1 cellular context compared by ENCODE assay signal in the genomic region with DNA sequence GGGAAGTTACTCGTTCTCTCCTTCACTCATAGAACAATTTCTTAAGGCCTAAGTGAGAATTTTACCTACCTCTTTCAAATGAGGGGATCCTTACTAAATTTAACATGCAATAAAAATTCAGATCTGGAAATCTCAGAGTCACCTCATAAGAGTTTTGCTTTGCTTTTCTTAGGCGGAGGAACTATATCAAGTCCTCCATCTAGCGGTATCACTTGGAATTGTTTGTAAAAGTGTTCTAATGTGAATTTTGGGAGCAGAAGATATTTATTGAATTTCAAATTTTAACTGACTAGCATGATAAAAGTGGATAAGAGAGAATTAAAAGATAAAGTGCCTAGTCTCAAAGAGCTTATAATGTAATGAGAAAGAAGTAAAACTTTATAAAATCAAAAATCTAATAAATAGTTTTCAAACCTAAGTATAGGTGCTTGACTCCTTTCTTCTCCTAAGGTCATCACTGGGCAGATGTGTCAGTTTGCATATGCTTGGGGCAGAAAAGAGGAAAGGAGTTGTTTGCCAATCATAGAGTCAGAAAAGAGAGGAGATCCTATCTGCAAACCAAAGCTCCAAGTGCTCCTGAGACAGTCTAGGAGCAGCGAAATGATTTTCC.
TF ChIP-seq lines count a peak whose summit lies in the region.

No MANE protein-coding gene starts in this region.

TF ChIP-seq in K562, 482 proteins besides CTCF, POLR2A, EP300 and RAD21 (continued from another document):
- TF ChIP-seq, protein P1, sequence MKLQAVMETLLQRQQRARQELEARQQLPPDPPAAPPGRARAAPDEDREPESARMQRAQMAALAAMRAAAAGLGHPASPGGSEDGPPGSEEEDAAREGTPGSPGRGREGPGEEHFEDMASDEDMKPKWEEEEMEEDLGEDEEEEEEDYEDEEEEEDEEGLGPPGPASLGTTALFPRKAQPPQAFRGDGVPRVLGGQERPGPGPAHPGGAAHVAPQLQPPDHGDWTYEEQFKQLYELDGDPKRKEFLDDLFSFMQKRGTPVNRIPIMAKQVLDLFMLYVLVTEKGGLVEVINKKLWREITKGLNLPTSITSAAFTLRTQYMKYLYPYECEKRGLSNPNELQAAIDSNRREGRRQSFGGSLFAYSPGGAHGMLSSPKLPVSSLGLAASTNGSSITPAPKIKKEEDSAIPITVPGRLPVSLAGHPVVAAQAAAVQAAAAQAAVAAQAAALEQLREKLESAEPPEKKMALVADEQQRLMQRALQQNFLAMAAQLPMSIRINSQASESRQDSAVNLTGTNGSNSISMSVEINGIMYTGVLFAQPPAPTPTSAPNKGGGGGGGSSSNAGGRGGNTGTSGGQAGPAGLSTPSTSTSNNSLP (IDR thresholded peaks at IDR 0.05; ENCODE audit: borderline replicate concordance, low read depth, low read length), result 0 out of 2 replicates have a peak, but pooled peaks have one; percentile 45
- TF ChIP-seq NFE2L1 (tag; IDR thresholded peaks at IDR 0.05; ENCODE audit: borderline replicate concordance, low read depth), result no peak
